Comparison of ENCODE assay signal across 10 cellular contexts in genomic region chr10:14648936-14649335, GRCh38.
DNase-seq lines count a peak whose midpoint lies in the region; ATAC-seq and TF ChIP-seq lines count a peak whose summit lies in the region.
"Had no signal": no experiment of that assay in that cellular context is flagged by ENCODE, and none has a peak within 500 bp of the region (broad histone marks: within the 10 kb centered on the region; RNA-seq: fewer than 3 reads in every experiment).

No MANE protein-coding gene starts in this region.

- no peak for TF ChIP-seq CTCF in transverse colon (IDR thresholded peaks at IDR 0.05)

- TF ChIP-seq EP300 in transverse colon (IDR thresholded peaks at IDR 0.05; ENCODE audit: low read depth) = no peak

- H3K27ac ChIP-seq in mesendoderm (ENCODE audit: low read depth, low read length) = peak overlapping the region; percentile 84
- peak overlapping the region; percentile 73 to 87 (median 81) for H3K27ac ChIP-seq in transverse colon

- H2AK5ac ChIP-seq in mesendoderm (ENCODE audit: low read length) = no peak overlapping the region

- peak overlapping the region; percentile 30 for H3K56ac ChIP-seq in mesendoderm (ENCODE audit: low read length)

- ATAC-seq in HG02973 (IDR thresholded peaks at IDR 0.05; ENCODE audit: unreplicated experiment) = no peak

- H3K79me2 ChIP-seq in mesendoderm (ENCODE audit: control insufficient read depth, insufficient read depth, low read length) = no peaks in the 10 kb centered on the region

- H3K23ac ChIP-seq in mesendoderm (ENCODE audit: low read length) = no peak overlapping the region

- peak overlapping the region; percentile 98 for H3K27ac Mint-ChIP-seq in activated naive CD4-positive, alpha-beta T cell treated with anti-CD3 and anti-CD28 coated beads, Interleukin-2, amount 50 U/mL, for 24 hours
- H3K27ac Mint-ChIP-seq in activated T-helper 2 cell treated with anti-CD3 and anti-CD28 coated beads, Interferon-gamma antibody, Interleukin-2, Interleukin-4, amounts not matched to agents 10 μg/mL and 5 μg/mL and 100 μg/mL, durations not matched to agents 14 hours and 24 hours and 36 hours = peak overlapping the region; percentile 96

- no peaks in the 10 kb centered on the region for H3K36me3 ChIP-seq in mesendoderm (ENCODE audit: control insufficient read depth, insufficient read depth, low read length)
- H3K36me3 ChIP-seq in transverse colon = no peaks in the 10 kb centered on the region

- H3K18ac ChIP-seq in mesendoderm (ENCODE audit: low read length) = peak overlapping the region; percentile 83

- H3K27me3 ChIP-seq in mesendoderm (ENCODE audit: insufficient read depth, low read length, poor library complexity) = no peaks in the 10 kb centered on the region
- H3K27me3 ChIP-seq in transverse colon = no peaks in the 10 kb centered on the region

- peaks cover 2% of the 10 kb centered on the region for H3K36me3 Mint-ChIP-seq in activated naive CD4-positive, alpha-beta T cell treated with anti-CD3 and anti-CD28 coated beads, Interleukin-2, amount 50 U/mL, for 24 hours
- H3K36me3 Mint-ChIP-seq in activated T-helper 2 cell treated with anti-CD3 and anti-CD28 coated beads, Interferon-gamma antibody, Interleukin-2, Interleukin-4, amounts not matched to agents 10 μg/mL and 5 μg/mL and 100 μg/mL, durations not matched to agents 14 hours and 24 hours and 36 hours (ENCODE audit: low read depth) = no peaks in the 10 kb centered on the region

- no peak overlapping the region for H3K4ac ChIP-seq in mesendoderm (ENCODE audit: low read depth, low read length)

- no CpG with 5 or more reads among the region's 3 CpGs for WGBS in mesendoderm (ENCODE audit: extremely low coverage, insufficient coverage, low lambda C conversion rate)
- 43 to 56% methylated on average over 3 of the region's 3 CpGs for WGBS in transverse colon (ENCODE audit: low coverage in 1 of 2), 2 donors

- peak overlapping the region; percentile 74 for H2BK120ac ChIP-seq in mesendoderm (ENCODE audit: low read depth, low read length)

- H4K8ac ChIP-seq in mesendoderm (ENCODE audit: low read depth, low read length) = no peak overlapping the region

- intact Hi-C loops in activated T-helper 2 cell treated with anti-CD3 and anti-CD28 coated beads, Interferon-gamma antibody, Interleukin-2, Interleukin-4, amounts not matched to agents 10 μg/mL and 5 μg/mL and 100 μg/mL, durations not matched to agents 14 hours and 24 hours and 36 hours (cut with micrococcal nuclease) = loop anchor here (1.0 to 5.0 kb wide), 7 partner anchors 10 to 259 kb away; partner anchors contain the start of genes CDNF, HSPA14, MSANTD7 and SUV39H2
- intact Hi-C loops in transverse colon (cut with DNase I; ENCODE audit: low total_unique reads) = no loop called here

- H2BK5ac ChIP-seq in mesendoderm (ENCODE audit: low read length) = peak overlapping the region; percentile 73

- TF ChIP-seq POLR2A in transverse colon (IDR thresholded peaks at IDR 0.05) = no peak

- H3K4me3 Mint-ChIP-seq in activated naive CD4-positive, alpha-beta T cell treated with anti-CD3 and anti-CD28 coated beads, Interleukin-2, amount 50 U/mL, for 24 hours = peak overlapping the region; percentile 80
- peak overlapping the region; percentile 63 for H3K4me3 Mint-ChIP-seq in activated T-helper 2 cell treated with anti-CD3 and anti-CD28 coated beads, Interferon-gamma antibody, Interleukin-2, Interleukin-4, amounts not matched to agents 10 μg/mL and 5 μg/mL and 100 μg/mL, durations not matched to agents 14 hours and 24 hours and 36 hours (ENCODE audit: low read depth)

- H3K27me3 Mint-ChIP-seq in activated naive CD4-positive, alpha-beta T cell treated with anti-CD3 and anti-CD28 coated beads, Interleukin-2, amount 50 U/mL, for 24 hours = no peaks in the 10 kb centered on the region
- H3K27me3 Mint-ChIP-seq in activated T-helper 2 cell treated with anti-CD3 and anti-CD28 coated beads, Interferon-gamma antibody, Interleukin-2, Interleukin-4, amounts not matched to agents 10 μg/mL and 5 μg/mL and 100 μg/mL, durations not matched to agents 14 hours and 24 hours and 36 hours (ENCODE audit: low read depth) = no peaks in the 10 kb centered on the region

- no peak overlapping the region for H2BK15ac ChIP-seq in mesendoderm (replicated peaks; ENCODE audit: low read depth)

- no peak overlapping the region for H4K5ac ChIP-seq in mesendoderm (ENCODE audit: low read length)

- no peak for DNase-seq in activated naive CD4-positive, alpha-beta T cell treated with Interleukin-2 at 50 U/mL for 16 hours
- DNase-seq in activated T-helper 2 cell treated with anti-CD3 and anti-CD28 coated beads, Interferon-gamma antibody, Interleukin-2, Interleukin-4, amounts not matched to agents 10 μg/mL and 5 μg/mL and 100 μg/mL, durations not matched to agents 14 hours and 24 hours and 36 hours (ENCODE audit: low spot score) = no peak
- DNase-seq in mesendoderm (no peak), transverse colon (no peak), NCI-H1694 (lab: John Stamatoyannopoulos, UW) (no peak)
- DNase-seq in stimulated activated CD4-positive, alpha-beta T cell treated with anti-CD3 and anti-CD28 coated beads, Interleukin-4, amount 100 ng/mL, for 24 hours = no peak

- H3K4me1 ChIP-seq in mesendoderm (ENCODE audit: control insufficient read depth, low read depth, low read length) (peaks cover 14% of the 10 kb centered on the region), transverse colon (peaks cover 20 to 30% (median 25%) of the 10 kb centered on the region in 4 donors)

- H3K9ac ChIP-seq in mesendoderm (ENCODE audit: low read length) = no peak overlapping the region

- H3K9me3 Mint-ChIP-seq in activated naive CD4-positive, alpha-beta T cell treated with anti-CD3 and anti-CD28 coated beads, Interleukin-2, amount 50 U/mL, for 24 hours = no peaks in the 10 kb centered on the region
- H3K9me3 Mint-ChIP-seq in activated T-helper 2 cell treated with anti-CD3 and anti-CD28 coated beads, Interferon-gamma antibody, Interleukin-2, Interleukin-4, amounts not matched to agents 10 μg/mL and 5 μg/mL and 100 μg/mL, durations not matched to agents 14 hours and 24 hours and 36 hours = no peaks in the 10 kb centered on the region
- H3K9me3 Mint-ChIP-seq: HFFc6 had no signal

- in situ Hi-C loops in transverse colon (cut with MboI; ENCODE audit: low pct_ligation_motif_present in 1 of 4, low pct_unique_long_range_greater_than_20kb in 1 of 4, low sequenced_read_pairs in 3 of 4) = no loop called here

- H3K4me3 ChIP-seq in mesendoderm (ENCODE audit: low read length) (no peak overlapping the region), transverse colon (no peak overlapping the region)
- H3K4me3 ChIP-seq: lung had no signal

- no peaks in the 10 kb centered on the region for H3K9me3 ChIP-seq in transverse colon

- H3K4me2 ChIP-seq in mesendoderm (ENCODE audit: low read length) = no peak overlapping the region

- no peaks in the 10 kb centered on the region for H3K79me1 ChIP-seq in mesendoderm (ENCODE audit: low read length)

- peaks cover 80% of the 10 kb centered on the region for H3K4me1 Mint-ChIP-seq in activated naive CD4-positive, alpha-beta T cell treated with anti-CD3 and anti-CD28 coated beads, Interleukin-2, amount 50 U/mL, for 24 hours
- H3K4me1 Mint-ChIP-seq in activated T-helper 2 cell treated with anti-CD3 and anti-CD28 coated beads, Interferon-gamma antibody, Interleukin-2, Interleukin-4, amounts not matched to agents 10 μg/mL and 5 μg/mL and 100 μg/mL, durations not matched to agents 14 hours and 24 hours and 36 hours (ENCODE audit: low read depth) = peaks cover 76% of the 10 kb centered on the region
